Comparison of ENCODE assay signal across 1 cellular context in genomic region chr16:67858448-67858993, GRCh38.
TF ChIP-seq lines count a peak whose summit lies in the region.

No MANE protein-coding gene starts in this region.

TF ChIP-seq in HepG2, 621 proteins besides CTCF, POLR2A, EP300 and RAD21:
- no peak for TF ChIP-seq RXRB (CRISPR knock-in tag; IDR thresholded peaks at IDR 0.05; ENCODE audit: borderline replicate concordance)
- TF ChIP-seq RFXAP (CRISPR knock-in tag; IDR thresholded peaks at IDR 0.05; ENCODE audit: borderline replicate concordance), result no peak
- TF ChIP-seq ZNF263 (CRISPR knock-in tag; IDR thresholded peaks at IDR 0.05), result no peak
- no peak for TF ChIP-seq ZNF557 (CRISPR knock-in tag; IDR thresholded peaks at IDR 0.05)
- no peak for TF ChIP-seq HIC2 (CRISPR knock-in tag; IDR thresholded peaks at IDR 0.05; ENCODE audit: low read depth)
- no peak for TF ChIP-seq RERE (CRISPR knock-in tag; IDR thresholded peaks at IDR 0.05; ENCODE audit: low read depth)
- no peak for TF ChIP-seq NFKB2 (CRISPR knock-in tag; IDR thresholded peaks at IDR 0.05; ENCODE audit: borderline replicate concordance)
- no peak for TF ChIP-seq LRRFIP1 (CRISPR knock-in tag; conservative IDR thresholded peaks at IDR 0.05)
- TF ChIP-seq ZNF275 (CRISPR knock-in tag; IDR thresholded peaks at IDR 0.05; ENCODE audit: borderline replicate concordance), result no peak
- peak; percentile 38; the same call in 1 of the 2 replicates for TF ChIP-seq ZNF121 (CRISPR knock-in tag; IDR thresholded peaks at IDR 0.05)
- no peak for TF ChIP-seq ZNF788 (CRISPR knock-in tag; IDR thresholded peaks at IDR 0.05; ENCODE audit: borderline replicate concordance)
- no peak for TF ChIP-seq TOE1 (CRISPR knock-in tag; IDR thresholded peaks at IDR 0.05)
- no peak for TF ChIP-seq ZSCAN22 (CRISPR knock-in tag; IDR thresholded peaks at IDR 0.05)
- TF ChIP-seq IRF1 (CRISPR knock-in tag; IDR thresholded peaks at IDR 0.05; ENCODE audit: low read depth), result no peak
- TF ChIP-seq SIX4 (CRISPR knock-in tag; IDR thresholded peaks at IDR 0.05), result no peak
- no peak for TF ChIP-seq TSC22D2 (CRISPR knock-in tag; IDR thresholded peaks at IDR 0.05; ENCODE audit: borderline replicate concordance)
- TF ChIP-seq ZFP82 (CRISPR knock-in tag; IDR thresholded peaks at IDR 0.05; ENCODE audit: borderline replicate concordance), result 0 out of 2 replicates have a peak, but pooled peaks have one; percentile 37
